In genomic region chr12:83827860-83828259, GRCh38 we compare ENCODE assay signal across 15 cellular contexts.
DNase-seq lines count a peak whose midpoint lies in the region; ATAC-seq and TF ChIP-seq lines count a peak whose summit lies in the region.
"Had no signal": no experiment of that assay in that cellular context is flagged by ENCODE, and none has a peak within 500 bp of the region (broad histone marks: within the 10 kb centered on the region; RNA-seq: fewer than 3 reads in every experiment).

No MANE protein-coding gene starts in this region.

- no peaks in the 10 kb centered on the region for H3K4me1 ChIP-seq in Loucy (ENCODE audit: insufficient read depth, low read length, poor library complexity, severe bottlenecking)
- H3K4me1 ChIP-seq: parathyroid adenoma, stomach had no signal

- intact Hi-C loops in sciatic nerve (cut with DNase I) = no loop called here

- no peak overlapping the region for H3K4me3 ChIP-seq in Loucy (ENCODE audit: low read length, poor library complexity, severe bottlenecking)
- H3K4me3 ChIP-seq: lung, stomach had no signal

- DNase-seq in SHP77 treated with DMSO at 0.1 percent for 48 hours (lab: John Stamatoyannopoulos, UW) (peak; percentile 19), fibroblast of peridontal ligament (ENCODE audit: extremely low read depth) (peak; percentile 13), sciatic nerve (ENCODE audit: low spot score) (peak; percentile 54), GM13976 (ENCODE audit: low spot score) (no peak)
- DNase-seq: activated CD8-positive, alpha-beta T cell treated with anti-CD3 and anti-CD28 coated beads, Interleukin-2, amount 10 ng/mL, durations not matched to agents 7 days and 5 days; DMS79; stimulated activated CD4-positive, alpha-beta T cell treated with anti-CD3 and anti-CD28 coated beads, Interleukin-4, amount 100 ng/mL, for 4 hours; stomach; SW 1271 had no signal

- H3K79me2 ChIP-seq in Loucy (ENCODE audit: insufficient read depth, low read length) = no peaks in the 10 kb centered on the region
- H3K79me2 ChIP-seq: parathyroid adenoma had no signal

- H3K9me2 ChIP-seq in Loucy (replicated peaks; ENCODE audit: low read depth, low read length) = no peaks in the 10 kb centered on the region

- 0 out of 2 replicates have a peak overlapping the region, but pooled peaks have one; percentile 26 for H2AFZ ChIP-seq in Loucy (ENCODE audit: low read length)
- H2AFZ ChIP-seq: parathyroid adenoma had no signal

- peak; percentile 28; the same call in 1 of the 2 replicates for TF ChIP-seq CTCF in Loucy (conservative IDR thresholded peaks at IDR 0.05; ENCODE audit: low read length)
- no peak for TF ChIP-seq CTCF in GM13976 (IDR thresholded peaks at IDR 0.05; ENCODE audit: borderline replicate concordance, control extremely low read depth, extremely low read depth, insufficient read depth, missing control alignments)

- no peaks in the 10 kb centered on the region for H3K36me3 ChIP-seq in Loucy (ENCODE audit: insufficient read depth, low read length)
- H3K36me3 ChIP-seq: stomach had no signal

- no peak overlapping the region for H3K9ac ChIP-seq in Loucy (ENCODE audit: low read depth, low read length, poor library complexity, severe bottlenecking)
- H3K9ac ChIP-seq: parathyroid adenoma had no signal

- ATAC-seq in sciatic nerve = peak; percentile 56
- no peak for ATAC-seq in GM18868 (IDR thresholded peaks at IDR 0.05; ENCODE audit: unreplicated experiment)
- ATAC-seq in GM21381 (IDR thresholded peaks at IDR 0.05; ENCODE audit: unreplicated experiment) = no peak
- ATAC-seq: activated CD8-positive, alpha-beta T cell treated with anti-CD3 and anti-CD28 coated beads, Interleukin-2, amount 10 ng/mL, durations not matched to agents 7 days and 5 days; activated naive CD4-positive, alpha-beta T cell treated with anti-CD3 and anti-CD28 coated beads, Interleukin-2, amount 50 U/mL, for 72 hours had no signal

- H3K27me3 ChIP-seq in Loucy (ENCODE audit: insufficient read depth, low read length, poor library complexity, severe bottlenecking) = no peaks in the 10 kb centered on the region
- H3K27me3 ChIP-seq: stomach had no signal

- H4K20me1 ChIP-seq in Loucy (ENCODE audit: insufficient read depth, low read length, poor library complexity, severe bottlenecking) = no peaks in the 10 kb centered on the region

- H3K9me3 ChIP-seq in Loucy (ENCODE audit: insufficient read depth, low read depth, low read length) = no peaks in the 10 kb centered on the region
- H3K9me3 ChIP-seq: stomach had no signal

- H3F3A ChIP-seq in Loucy (ENCODE audit: low read depth) = no peaks in the 10 kb centered on the region

- in situ Hi-C loops in GM13976 (cut with MboI; ENCODE audit: low sequenced_read_pairs, unreplicated experiment) = loop anchor here (25.0 kb wide), 1 partner anchor 1141 kb away; the partner anchor contains the start of gene TMTC2

- H3K4me2 ChIP-seq in Loucy (ENCODE audit: low read depth, low read length, poor library complexity, severe bottlenecking) = no peak overlapping the region
